8 cellular contexts compared by ENCODE assay signal in the genomic region with DNA sequence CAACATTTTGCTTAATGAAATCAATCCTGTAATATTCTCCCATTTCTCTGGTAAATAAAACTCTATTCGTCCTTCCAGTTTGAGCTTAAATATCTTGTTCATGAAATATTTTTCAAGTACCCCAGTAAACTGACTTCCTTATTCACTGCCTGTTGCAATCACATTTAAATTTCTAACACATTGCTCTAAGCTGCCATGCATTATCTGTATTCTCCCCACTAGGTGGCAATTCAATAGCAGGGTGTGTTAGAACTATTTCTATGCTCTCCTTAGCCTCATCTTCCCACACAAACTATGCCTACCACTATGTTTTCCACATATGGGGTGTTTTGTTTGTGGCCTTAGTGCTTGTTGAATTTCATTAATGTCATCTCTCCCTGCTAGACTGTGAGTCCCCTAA.
DNase-seq lines count a peak whose midpoint lies in the region; ATAC-seq lines count a peak whose summit lies in the region.

No MANE protein-coding gene starts in this region.

- no peaks in the 10 kb centered on the region for H3K36me3 Mint-ChIP-seq in T-helper 2 cell treated with Interferon-gamma antibody and Interleukin-4, amounts not matched to agents 5 μg/mL and 100 μg/mL, for 36 hours (ENCODE audit: low read depth)

- no peaks in the 10 kb centered on the region for H3K27me3 Mint-ChIP-seq in T-helper 2 cell treated with Interferon-gamma antibody and Interleukin-4, amounts not matched to agents 5 μg/mL and 100 μg/mL, for 36 hours (ENCODE audit: low read depth)
- no peaks in the 10 kb centered on the region for H3K27me3 Mint-ChIP-seq in stimulated activated naive CD8-positive, alpha-beta T cell treated with anti-CD3 and anti-CD28 coated beads, Interleukin-15, amount 100 ng/mL, for 72 hours

- no peak overlapping the region for H3K4me3 Mint-ChIP-seq in T-helper 2 cell treated with Interferon-gamma antibody and Interleukin-4, amounts not matched to agents 5 μg/mL and 100 μg/mL, for 36 hours
- H3K4me3 Mint-ChIP-seq in stimulated activated naive CD8-positive, alpha-beta T cell treated with anti-CD3 and anti-CD28 coated beads, Interleukin-15, amount 100 ng/mL, for 72 hours: no peak overlapping the region

- no peak for ATAC-seq in stimulated activated naive CD8-positive, alpha-beta T cell treated with anti-CD3 and anti-CD28 coated beads, Interleukin-15, amount 100 ng/mL, for 72 hours

- H3K9me3 Mint-ChIP-seq in T-helper 2 cell treated with Interferon-gamma antibody and Interleukin-4, amounts not matched to agents 5 μg/mL and 100 μg/mL, for 36 hours: no peaks in the 10 kb centered on the region
- no peaks in the 10 kb centered on the region for H3K9me3 Mint-ChIP-seq in stimulated activated naive CD8-positive, alpha-beta T cell treated with anti-CD3 and anti-CD28 coated beads, Interleukin-15, amount 100 ng/mL, for 72 hours

- no peaks in the 10 kb centered on the region for H3K4me1 Mint-ChIP-seq in T-helper 2 cell treated with Interferon-gamma antibody and Interleukin-4, amounts not matched to agents 5 μg/mL and 100 μg/mL, for 36 hours (ENCODE audit: low read depth)
- no peaks in the 10 kb centered on the region for H3K4me1 Mint-ChIP-seq in stimulated activated naive CD8-positive, alpha-beta T cell treated with anti-CD3 and anti-CD28 coated beads, Interleukin-15, amount 100 ng/mL, for 72 hours

- peak; percentile 35 to 58 for DNase-seq in NCI-H2081 (lab: John Stamatoyannopoulos, UW)
- DNase-seq in NCI-H2081 treated with DMSO at 0.1 percent for 48 hours (lab: John Stamatoyannopoulos, UW): no peak
- DNase-seq in NAMALWA (ENCODE audit: low spot score): peak; percentile 43
- peak; percentile 31 for DNase-seq in dedifferentiated amniotic fluid mesenchymal stem cell (ENCODE audit: extremely low spot score)
- peak; percentile 27 for DNase-seq in midbrain (lab: John Stamatoyannopoulos, UW)
- DNase-seq in T-helper 2 cell treated with Interferon-gamma antibody and Interleukin-4, amounts not matched to agents 5 μg/mL and 100 μg/mL, for 36 hours (ENCODE audit: low spot score): no peak
- no peak for DNase-seq in NCI-H524 treated with DMSO at 0.1 percent for 48 hours (lab: John Stamatoyannopoulos, UW)
- no peak for DNase-seq in stimulated activated naive CD8-positive, alpha-beta T cell treated with anti-CD3 and anti-CD28 coated beads, Interleukin-15, amount 100 ng/mL, for 72 hours

- H3K27ac Mint-ChIP-seq in T-helper 2 cell treated with Interferon-gamma antibody and Interleukin-4, amounts not matched to agents 5 μg/mL and 100 μg/mL, for 36 hours: no peak overlapping the region
- H3K27ac Mint-ChIP-seq in stimulated activated naive CD8-positive, alpha-beta T cell treated with anti-CD3 and anti-CD28 coated beads, Interleukin-15, amount 100 ng/mL, for 72 hours: no peak overlapping the region

Comparison
In these comparisons a context has a peak if more than half of its experiments do, and no peak if none do; other contexts are left out.
1. DNase-seq: peak in NCI-H2081 (2 of 2), NAMALWA (single experiment), dedifferentiated amniotic fluid mesenchymal stem cell (single experiment) and midbrain (single experiment); none in NCI-H2081 treated with DMSO at 0.1 percent for 48 hours (single experiment), T-helper 2 cell treated with Interferon-gamma antibody and Interleukin-4, amounts not matched to agents 5 μg/mL and 100 μg/mL, for 36 hours (single experiment), NCI-H524 treated with DMSO at 0.1 percent for 48 hours (single experiment) and stimulated activated naive CD8-positive, alpha-beta T cell treated with anti-CD3 and anti-CD28 coated beads, Interleukin-15, amount 100 ng/mL, for 72 hours (0 of 2).